ENCODE assay signal across 1 cellular context in genomic region chr19:49677232-49677881, GRCh38.
TF ChIP-seq lines count a peak whose summit lies in the region.

TSS of gene PRMT1 (plus strand) at chr19:49677271. CDS start at chr19:49677281, 10 bp downstream.

TF ChIP-seq in K562, 482 proteins besides CTCF, POLR2A, EP300 and RAD21 (continued from another document and continues in another):
- peak; percentile 76; the same call in 1 of the 2 replicates for TF ChIP-seq THRB (CRISPR knock-in tag; conservative IDR thresholded peaks at IDR 0.05)
- TF ChIP-seq PURB (CRISPR knock-in tag; IDR thresholded peaks at IDR 0.05; ENCODE audit: low read depth) = no peak
- peak; percentile 51 for TF ChIP-seq PRPF4 (IDR thresholded peaks at IDR 0.05; ENCODE audit: insufficient read depth, low read depth, low read length, poor library complexity, severe bottlenecking)
- TF ChIP-seq CBFA2T3 (IDR thresholded peaks at IDR 0.05) = 0 out of 2 replicates have a peak, but pooled peaks have one; percentile 11
- no peak for TF ChIP-seq HDAC8 (tag; IDR thresholded peaks at IDR 0.05)
- peak; percentile 93 for TF ChIP-seq HDAC2 (IDR thresholded peaks at IDR 0.05)
- no peak for TF ChIP-seq MITF (IDR thresholded peaks at IDR 0.05)
- TF ChIP-seq HIVEP1 (CRISPR knock-in tag; IDR thresholded peaks at IDR 0.05) = peak; percentile 42; the same call in 1 of the 2 replicates
- TF ChIP-seq MNT (conservative IDR thresholded peaks at IDR 0.05) = peak; percentile 100
- peak; percentile 57; the same call in 1 of the 2 replicates for TF ChIP-seq HMGXB4 (CRISPR knock-in tag; IDR thresholded peaks at IDR 0.05)
- peak; percentile 62 for TF ChIP-seq GABPA (tag; conservative IDR thresholded peaks at IDR 0.05; ENCODE audit: low read depth)
- TF ChIP-seq CTBP1 (IDR thresholded peaks at IDR 0.05; ENCODE audit: borderline replicate concordance) = 0 out of 2 replicates have a peak, but pooled peaks have one; percentile 17
- no peak for TF ChIP-seq NFE2 (IDR thresholded peaks at IDR 0.05; ENCODE audit: low read depth)
- peak; percentile 30; the same call in 1 of the 2 replicates for TF ChIP-seq SNIP1 (IDR thresholded peaks at IDR 0.05; ENCODE audit: low read depth)
- TF ChIP-seq RBM22 (IDR thresholded peaks at IDR 0.05; ENCODE audit: low read depth, low read length, poor library complexity, severe bottlenecking) = peak; percentile 29
- peak; percentile 97 for TF ChIP-seq SAP30 (IDR thresholded peaks at IDR 0.05; ENCODE audit: borderline replicate concordance, insufficient read depth, low read depth, low read length, poor library complexity, severe bottlenecking)
- TF ChIP-seq ZNF778 (CRISPR knock-in tag; IDR thresholded peaks at IDR 0.05) = no peak
- TF ChIP-seq HNRNPH1 (optimal IDR thresholded peaks at IDR 0.05; ENCODE audit: low read depth, low read length) = peak; percentile 62
- TF ChIP-seq RREB1 (CRISPR knock-in tag; IDR thresholded peaks at IDR 0.05) = peak; percentile 52; the same call in 1 of the 2 replicates
- no peak for TF ChIP-seq SREBF2 (CRISPR knock-in tag; IDR thresholded peaks at IDR 0.05)
- TF ChIP-seq E2F1 (CRISPR knock-in tag; IDR thresholded peaks at IDR 0.05) = no peak; the same call in 1 of the 2 replicates
- TF ChIP-seq TBL1XR1 (IDR thresholded peaks at IDR 0.05; ENCODE audit: low read length in 2 of 2) = no peak
- TF ChIP-seq THAP12 (CRISPR knock-in tag; IDR thresholded peaks at IDR 0.05) = peak; percentile 91
- no peak; the same call in 1 of the 2 replicates for TF ChIP-seq NCOA1 (IDR thresholded peaks at IDR 0.05; ENCODE audit: low read depth)
- TF ChIP-seq ELF4 (CRISPR knock-in tag; IDR thresholded peaks at IDR 0.05) = 0 out of 2 replicates have a peak, but pooled peaks have one; percentile 20
- TF ChIP-seq JUND (IDR thresholded peaks at IDR 0.05; ENCODE audit: borderline replicate concordance, low read depth, low read length) = no peak
- TF ChIP-seq JUND (tag; IDR thresholded peaks at IDR 0.05; ENCODE audit: borderline replicate concordance, low read depth, low read length) = peak; percentile 25; the same call in 1 of the 3 replicates
- peak in 2 of 3 experiments; percentile 21 to 59; a peak in 3 of 6 replicates for TF ChIP-seq ZBTB11 (CRISPR knock-in tag; IDR thresholded peaks at IDR 0.05)
- peak; percentile 28; the same call in 1 of the 2 replicates for TF ChIP-seq DPF2 (IDR thresholded peaks at IDR 0.05)
- peak; percentile 83 for TF ChIP-seq POLR2B (IDR thresholded peaks at IDR 0.05; ENCODE audit: low read depth, partially characterized antibody)
- no peak for TF ChIP-seq CHD4 (IDR thresholded peaks at IDR 0.05; ENCODE audit: insufficient read depth, insufficient replicate concordance, low read depth, low read length, poor library complexity, severe bottlenecking)
- TF ChIP-seq NKRF (IDR thresholded peaks at IDR 0.05; ENCODE audit: borderline replicate concordance) = peak; percentile 99
- TF ChIP-seq ZNF561 (CRISPR knock-in tag; conservative IDR thresholded peaks at IDR 0.05) = 0 out of 2 replicates have a peak, but pooled peaks have one; percentile 28
- no peak for TF ChIP-seq SP2 (IDR thresholded peaks at IDR 0.05; ENCODE audit: extremely low read depth, low read depth, low read length, poor library complexity, severe bottlenecking)
- TF ChIP-seq ZNF124 (CRISPR knock-in tag; IDR thresholded peaks at IDR 0.05) = no peak
- TF ChIP-seq PHB (CRISPR knock-in tag; IDR thresholded peaks at IDR 0.05) = no peak
- peak; percentile 94 for TF ChIP-seq PHF8 (IDR thresholded peaks at IDR 0.05; ENCODE audit: borderline replicate concordance, low read length)
